7 cellular contexts compared by ENCODE assay signal in genomic region chr1:156726549-156727226, GRCh38. TPM values are rescaled to one million over a fixed set of nuclear protein-coding genes. Genes with fewer than 3 reads are reported as not detected.
DNase-seq lines count a peak whose midpoint lies in the region; ATAC-seq and TF ChIP-seq lines count a peak whose summit lies in the region.

No MANE protein-coding gene starts in this region.

- 29 to 35% methylated on average over 14 to 15 of the region's 15 CpGs for WGBS in body of pancreas, 2 donors
- WGBS in suprapubic skin: 32% methylated on average over 15 of the region's 15 CpGs

- intact Hi-C loops in body of pancreas (cut with DNase I) (no loop called here), left lung (cut with DNase I) (no loop called here)

- H3K4me3 ChIP-seq in body of pancreas: no peak overlapping the region
- H3K4me3 ChIP-seq in left lung: peak overlapping the region in 1 of 2 donors; percentile 64
- H3K4me3 ChIP-seq in suprapubic skin: peak overlapping the region; percentile 93

- H3K4me1 ChIP-seq in body of pancreas: peaks cover 50% of the 10 kb centered on the region
- H3K4me1 ChIP-seq in left lung: peaks cover 32 to 56% of the 10 kb centered on the region in 2 donors
- peaks cover 49% of the 10 kb centered on the region for H3K4me1 ChIP-seq in suprapubic skin

- peak in 6 of 7 experiments; percentile 23 to 57 (median 44) for TF ChIP-seq CTCF in body of pancreas (IDR thresholded peaks at IDR 0.05)
- peak; percentile 18 to 33 for TF ChIP-seq CTCF in left lung (IDR thresholded peaks at IDR 0.05)
- peak; percentile 29 to 47 for TF ChIP-seq CTCF in suprapubic skin (IDR thresholded peaks at IDR 0.05)

- H3K36me3 ChIP-seq in body of pancreas (replicated peaks in 1 of 2; ENCODE audit: insufficient read depth in 1 of 2, low read depth in 2 of 2) (peaks cover 0 to 10% of the 10 kb centered on the region in 2 donors), left lung (peaks cover 5 to 42% of the 10 kb centered on the region in 2 donors), suprapubic skin (peaks cover 28% of the 10 kb centered on the region)

- TF ChIP-seq POLR2A in body of pancreas (IDR thresholded peaks at IDR 0.05) (no peak), suprapubic skin (IDR thresholded peaks at IDR 0.05) (no peak)

- H3K27ac ChIP-seq in body of pancreas (no peak overlapping the region), left lung (no peak overlapping the region), suprapubic skin (no peak overlapping the region)

- H3K9me3 ChIP-seq in body of pancreas (no peaks in the 10 kb centered on the region), left lung (no peaks in the 10 kb centered on the region), suprapubic skin (no peaks in the 10 kb centered on the region)

- ATAC-seq in body of pancreas (no peak), left lung (peak; percentile 9)

- no peaks in the 10 kb centered on the region for H3K27me3 ChIP-seq in body of pancreas
- no peaks in the 10 kb centered on the region for H3K27me3 ChIP-seq in left lung
- no peaks in the 10 kb centered on the region for H3K27me3 ChIP-seq in suprapubic skin

- DNase-seq in ELF-1 (ENCODE audit: low read depth, low spot score) (peak; percentile 81), LHCN-M2 (ENCODE audit: low read depth) (peak; percentile 69), SIG-M5 (lab: John Stamatoyannopoulos, UW) (peak; percentile 42), body of pancreas (peak in 3 of 4 donors; percentile 48 to 64 (median 61)), left lung (no peak), suprapubic skin (ENCODE audit: low spot score in 2 of 2) (no peak), putamen (ENCODE audit: low spot score) (no peak)

- TF ChIP-seq EP300 in suprapubic skin (IDR thresholded peaks at IDR 0.05): no peak

RNA-seq across cellular contexts. Expression of gene METTL25B, which starts 1.6 kb away (rescaled TPM):
- 10.0 and 11.2 TPM in 2 replicates for total RNA-seq in LHCN-M2 (2014; rRNA removed)
- 10.6 TPM for polyA plus RNA-seq in LHCN-M2 (2012)
- 10 to 100 TPM; 14.5 to 68.2 TPM for total RNA-seq in body of pancreas
- total RNA-seq in left lung: 10 to 100 TPM; 30.6 to 35.3 TPM
- total RNA-seq in suprapubic skin: 10 to 100 TPM; 20.7 to 40.3 (median 34.2) TPM

RNA-seq across cellular contexts. Expression of gene ISG20L2, which starts 1.9 kb away (rescaled TPM):
- 14.2 and 25.6 TPM in 2 replicates for total RNA-seq in LHCN-M2 (2014; rRNA removed)
- polyA plus RNA-seq in LHCN-M2 (2012): 15.8 TPM
- 10 to 100 TPM; 11.9 to 14.3 TPM for total RNA-seq in body of pancreas
- 10 to 100 TPM; 18.3 to 30.8 TPM for total RNA-seq in left lung
- 10 to 100 TPM; 33.8 to 59.6 (median 38.9) TPM for total RNA-seq in suprapubic skin

RNA-seq across cellular contexts. Expression of gene MRPL24, which starts 14.2 kb away (rescaled TPM):
- 80.4 and 86.1 TPM in 2 replicates for total RNA-seq in LHCN-M2 (2014; rRNA removed)
- 124 TPM for polyA plus RNA-seq in LHCN-M2 (2012)
- 10 to 100 TPM; 25.2 to 62.0 TPM for total RNA-seq in body of pancreas
- 10 to 100 TPM; 42.8 to 62.2 TPM for total RNA-seq in left lung
- 10 to 100 TPM; 33.6 to 66.6 (median 55.0) TPM for total RNA-seq in suprapubic skin

RNA-seq across cellular contexts. Expression of gene CRABP2, which starts 21.3 kb away (rescaled TPM):
- total RNA-seq in LHCN-M2 (2014; rRNA removed): 1.5 and 2.2 TPM in 2 replicates
- polyA plus RNA-seq in LHCN-M2 (2012): 2.8 TPM
- total RNA-seq in body of pancreas: 1 to 10 TPM in 1 of 2 donors, under 1 TPM in 1; 0.99 to 3.6 TPM
- total RNA-seq in left lung: 10 to 100 TPM in 1 of 2 donors, 1 to 10 TPM in 1; 2.7 to 23.3 TPM
- total RNA-seq in suprapubic skin: 10 to 100 TPM; 38.4 to 98.0 (median 68.2) TPM

RNA-seq across cellular contexts. Expression of gene HDGF, which starts 24.8 kb away (rescaled TPM):
- total RNA-seq in LHCN-M2 (2014; rRNA removed) (327 and 339 TPM in 2 replicates), body of pancreas (100 to 1,000 TPM in 1 of 2 donors, 10 to 100 TPM in 1; 92.4 to 122 TPM), left lung (100 to 1,000 TPM; 139 to 207 TPM), suprapubic skin (100 to 1,000 TPM; 178 to 250 (median 210) TPM)
- polyA plus RNA-seq in LHCN-M2 (2012): 270 TPM

Comparison
In these comparisons a context has a peak if more than half of its experiments do, and no peak if none do; other contexts are left out.
1. DNase-seq: peak in ELF-1 (single experiment), LHCN-M2 (single experiment), SIG-M5 (single experiment) and body of pancreas (3 of 4); none in left lung (0 of 2), suprapubic skin (0 of 2) and putamen (single experiment).
2. Peak in every context shown above with its lines, with median percentiles within 50 percentile points of each other: CTCF ChIP-seq.